In the genomic region with DNA sequence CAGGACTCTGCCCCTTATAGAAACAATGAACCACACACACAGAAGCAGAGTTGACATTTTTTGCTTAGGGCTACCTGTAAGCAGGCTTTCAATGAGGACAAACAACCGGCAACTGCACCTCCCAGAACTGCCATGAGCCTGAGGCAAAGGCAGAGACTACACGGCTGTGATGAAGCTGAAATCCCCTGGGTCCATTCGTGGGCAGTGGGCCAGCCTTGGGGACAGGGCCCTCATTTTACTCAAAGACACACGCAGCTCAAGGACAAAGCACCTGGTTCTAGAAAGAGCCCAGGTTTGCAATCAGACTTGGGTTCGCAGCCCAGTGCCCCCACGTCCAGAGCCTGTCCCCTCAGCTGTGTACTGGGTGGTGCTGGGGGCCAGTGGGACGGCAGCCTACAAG, we compare ENCODE assay signal across 1 cellular context.
TF ChIP-seq lines count a peak whose summit lies in the region.

No MANE protein-coding gene starts in this region.

TF ChIP-seq in HepG2, 621 proteins besides CTCF, POLR2A, EP300 and RAD21 (continued from another document):
- TF ChIP-seq ZNF460 (CRISPR knock-in tag; IDR thresholded peaks at IDR 0.05; ENCODE audit: borderline replicate concordance): no peak
- TF ChIP-seq SAP130 (CRISPR knock-in tag; IDR thresholded peaks at IDR 0.05; ENCODE audit: low read depth): no peak
- TF ChIP-seq ZNF772 (CRISPR knock-in tag; IDR thresholded peaks at IDR 0.05): no peak
- TF ChIP-seq ZNF441 (CRISPR knock-in tag; IDR thresholded peaks at IDR 0.05; ENCODE audit: borderline replicate concordance): no peak
- TF ChIP-seq ETV5 (CRISPR knock-in tag; IDR thresholded peaks at IDR 0.05; ENCODE audit: borderline replicate concordance): no peak
- TF ChIP-seq ZNF556 (CRISPR knock-in tag; IDR thresholded peaks at IDR 0.05; ENCODE audit: borderline replicate concordance): no peak
- no peak for TF ChIP-seq ASH2L (IDR thresholded peaks at IDR 0.05; ENCODE audit: insufficient read length, low read depth, low read length)
- no peak for TF ChIP-seq SPEN (CRISPR knock-in tag; IDR thresholded peaks at IDR 0.05; ENCODE audit: low read depth)
- TF ChIP-seq CREB1 (IDR thresholded peaks at IDR 0.05): no peak
- no peak for TF ChIP-seq CREB1 (CRISPR knock-in tag; IDR thresholded peaks at IDR 0.05)
- TF ChIP-seq ZNF225 (CRISPR knock-in tag; IDR thresholded peaks at IDR 0.05): no peak
- no peak for TF ChIP-seq KLF9 (CRISPR knock-in tag; IDR thresholded peaks at IDR 0.05; ENCODE audit: low read depth)
TF ChIP-seq in HepG2: peak in this region for 0.
